8 cellular contexts compared by ENCODE assay signal in genomic region chr11:14578551-14578956, GRCh38.
A peak's percentile ranks its signal among the peaks of the same experiment; 100 is the strongest.
DNase-seq lines count a peak whose midpoint lies in the region; ATAC-seq lines count a peak whose summit lies in the region.

No MANE protein-coding gene starts in this region.

- peak; percentile 97 for ATAC-seq in HG02970 (IDR thresholded peaks at IDR 0.05; ENCODE audit: low FRiP score, unreplicated experiment)

- DNase-seq in NCI-H526 (lab: John Stamatoyannopoulos, UW) (peak; percentile 13 to 45), NCI-H526 treated with DMSO at 0.1 percent for 48 hours (lab: John Stamatoyannopoulos, UW) (no peak), NCI-H226 (peak; percentile 19), germinal center (ENCODE audit: low spot score) (peak; percentile 24), inferior parietal cortex (ENCODE audit: extremely low spot score) (no peak)
- peak; percentile 36 for DNase-seq in activated CD8-positive, alpha-beta memory T cell treated with anti-CD3 and anti-CD28 coated beads, Interleukin-2, amount 50 U/mL, for 24 hours (ENCODE audit: extremely low read depth)
- DNase-seq in stimulated activated CD4-positive, alpha-beta T cell treated with anti-CD3 and anti-CD28 coated beads, TNF-alpha, amount 100 ng/mL, for 4 hours (ENCODE audit: low read depth in 3 of 3) = peak in 2 of 3 experiments; percentile 18 to 50

Comparison
In these comparisons a context has a peak if more than half of its experiments do, and no peak if none do; other contexts are left out.
1. DNase-seq: peak in NCI-H526 (2 of 2), NCI-H226 (single experiment), activated CD8-positive, alpha-beta memory T cell treated with anti-CD3 and anti-CD28 coated beads, Interleukin-2, amount 50 U/mL, for 24 hours (single experiment), germinal center (single experiment) and stimulated activated CD4-positive, alpha-beta T cell treated with anti-CD3 and anti-CD28 coated beads, TNF-alpha, amount 100 ng/mL, for 4 hours (2 of 3); none in NCI-H526 treated with DMSO at 0.1 percent for 48 hours (single experiment) and inferior parietal cortex (single experiment).